ENCODE assay signal across 8 cellular contexts in genomic region chr14:23953464-23954278, GRCh38. TPM values are rescaled to one million over a fixed set of nuclear protein-coding genes. Genes with fewer than 3 reads are reported as not detected.
DNase-seq lines count a peak whose midpoint lies in the region; ATAC-seq and TF ChIP-seq lines count a peak whose summit lies in the region.

DHRS4 (plus strand) TSS chr14:23953770; CDS start chr14:23953789, 19 bp downstream.

- DNase-seq in AG09309 (ENCODE audit: low read depth) (peak; percentile 37), NCI-H2227 treated with DMSO at 0.1 percent for 48 hours (lab: John Stamatoyannopoulos, UW) (peak; percentile 80), activated B cell treated with CpG ODN at 0.5 μM for 24 hours (peak; percentile 69), cardiac fibroblast (ENCODE audit: low read depth in 2 of 2) (peak; percentile 82 to 85), islet precursor cell (peak; percentile 91)
- DNase-seq in stimulated activated CD4-positive, alpha-beta T cell treated with anti-CD3 and anti-CD28 coated beads, Interleukin-12 subunit alpha, Interleukin-12 subunit beta, amount 100 ng/mL, for 48 hours (ENCODE audit: low read depth in 2 of 3, low spot score in 1 of 3) = peak; percentile 66 to 78 (median 67)

- H3K9me3 Mint-ChIP-seq in activated B cell treated with CpG ODN at 0.5 μM for 24 hours = no peaks in the 10 kb centered on the region

- TF ChIP-seq CTCF in AG09309 (IDR thresholded peaks at IDR 0.05; ENCODE audit: control insufficient read depth, insufficient read depth, low read depth, low read length, missing control alignments) = peak; percentile 94
- peak; percentile 62 for TF ChIP-seq CTCF in activated B cell treated with CpG ODN at 0.5 μM for 24 hours (IDR thresholded peaks at IDR 0.05)
- TF ChIP-seq CTCF in cardiac fibroblast (IDR thresholded peaks at IDR 0.05; ENCODE audit: low read depth, low read length) = peak; percentile 92

- H3K4me3 ChIP-seq in AG09309 (ENCODE audit: control insufficient read depth, low read depth, low read length) = peak within 1 kb of the TSS; percentile 66
- peak within 1 kb of the TSS; percentile 83 for H3K4me3 ChIP-seq in cardiac fibroblast (replicated peaks in 1 of 2; ENCODE audit: low read depth in 2 of 2, low read length in 2 of 2)

- H3K27ac Mint-ChIP-seq in activated B cell treated with CpG ODN at 0.5 μM for 24 hours = peak within 1 kb of the TSS; percentile 88

- no peaks in the 10 kb centered on the region for H3K27me3 Mint-ChIP-seq in activated B cell treated with CpG ODN at 0.5 μM for 24 hours

- CTCF ChIA-PET in activated B cell treated with CpG ODN at 0.5 μM for 24 hours (lab: Charles Lee) = interaction anchor here (1.0 kb wide), 1 partner anchor 319 kb away, joined by 3 read pairs; no protein-coding TSS in a partner anchor

- POLR2A ChIA-PET in activated B cell treated with CpG ODN at 0.5 μM for 24 hours (lab: Charles Lee) = interaction anchor here (1.2 to 1.6 kb wide), 2 partner anchors 140 to 365 kb away, joined by 4 read pairs; partner anchors contain the start of gene PCK2

- intact Hi-C loops in activated B cell treated with CpG ODN at 0.5 μM for 24 hours (cut with micrococcal nuclease) = loop anchor here (1.0 to 10.0 kb wide), 6 partner anchors 24 to 629 kb away; partner anchors contain the start of genes PABPN1 and SDR39U1

- ATAC-seq in GM18909 (IDR thresholded peaks at IDR 0.05; ENCODE audit: poor library complexity, unreplicated experiment) (peak; percentile 88), HG03196 (IDR thresholded peaks at IDR 0.05; ENCODE audit: unreplicated experiment) (peak; percentile 82), activated B cell treated with CpG ODN at 0.5 μM for 24 hours (ENCODE audit: low read depth) (peak; percentile 95)

- peak within 1 kb of the TSS; percentile 97 for H3K4me3 Mint-ChIP-seq in activated B cell treated with CpG ODN at 0.5 μM for 24 hours

- H3K36me3 Mint-ChIP-seq in activated B cell treated with CpG ODN at 0.5 μM for 24 hours (ENCODE audit: low read depth) = peaks cover 23% of the 10 kb centered on the region

- H3K4me1 Mint-ChIP-seq in activated B cell treated with CpG ODN at 0.5 μM for 24 hours = peaks cover 28% of the 10 kb centered on the region

RNA-seq across cellular contexts. Expression of gene DHRS4, which starts in this region (rescaled TPM):
- total RNA-seq in activated B cell treated with CpG ODN at 0.5 μM for 24 hours = 15.8 and 16.1 TPM in 2 replicates

Comparison
In these comparisons a context has a peak if more than half of its experiments do, and no peak if none do; other contexts are left out.
1. Peak in every context shown above with its lines: DNase-seq, ATAC-seq and H3K4me3 ChIP-seq.
2. DNase-seq: peak in every context shown above with its lines; median percentile 91 in islet precursor cell; 84 in cardiac fibroblast; 80 in NCI-H2227 treated with DMSO at 0.1 percent for 48 hours; 69 in activated B cell treated with CpG ODN at 0.5 μM for 24 hours; 67 in stimulated activated CD4-positive, alpha-beta T cell treated with anti-CD3 and anti-CD28 coated beads, Interleukin-12 subunit alpha, Interleukin-12 subunit beta, amount 100 ng/mL, for 48 hours; 37 in AG09309.